ENCODE assay signal across 8 cellular contexts in genomic region chr16:47018223-47018891, GRCh38. TPM values are rescaled to one million over a fixed set of nuclear protein-coding genes. Genes with fewer than 3 reads are reported as not detected.
DNase-seq lines count a peak whose midpoint lies in the region; ATAC-seq and TF ChIP-seq lines count a peak whose summit lies in the region.
"Had no signal": no experiment of that assay in that cellular context is flagged by ENCODE, and none has a peak within 500 bp of the region (broad histone marks: within the 10 kb centered on the region; RNA-seq: fewer than 3 reads in every experiment).

No MANE protein-coding gene starts in this region.

- H3K27me3 Mint-ChIP-seq in activated naive CD8-positive, alpha-beta T cell treated with anti-CD3 and anti-CD28 coated beads for 36 hours: peaks cover 2% of the 10 kb centered on the region
- H3K27me3 Mint-ChIP-seq: dendritic cell treated with granulocyte-macrophage colony-stimulating factor and Interleukin-4, amounts not matched to agents 40 ng/mL and 50 ng/mL, for 4 days had no signal

- DNase-seq in EL: peak; percentile 32
- peak; percentile 54 for DNase-seq in NOMO-1 treated with dmso at 0.1 percent for 144 hours (lab: John Stamatoyannopoulos, UW; ENCODE audit: unreplicated experiment)
- peak; percentile 61 for DNase-seq in activated naive CD8-positive, alpha-beta T cell treated with anti-CD3 and anti-CD28 coated beads for 36 hours
- peak; percentile 71 for DNase-seq in kidney tubule cell (ENCODE audit: low spot score)
- peak; percentile 49 for DNase-seq in testis

- no peaks in the 10 kb centered on the region for H3K4me1 ChIP-seq in testis

- intact Hi-C loops in testis (cut with DNase I; ENCODE audit: low total_unique reads): no loop called here

- peaks cover 19% of the 10 kb centered on the region for H3K4me1 Mint-ChIP-seq in activated naive CD8-positive, alpha-beta T cell treated with anti-CD3 and anti-CD28 coated beads for 36 hours

- H3K36me3 ChIP-seq in testis (ENCODE audit: low read depth, missing control alignments): no peaks in the 10 kb centered on the region

- H3K27ac ChIP-seq in testis: no peak overlapping the region

- H3K4me3 ChIP-seq in testis: no peak overlapping the region

- H3K27me3 ChIP-seq in testis: no peaks in the 10 kb centered on the region

- H3K36me3 Mint-ChIP-seq in activated naive CD8-positive, alpha-beta T cell treated with anti-CD3 and anti-CD28 coated beads for 36 hours: no peaks in the 10 kb centered on the region

- H3K4me3 Mint-ChIP-seq in activated naive CD8-positive, alpha-beta T cell treated with anti-CD3 and anti-CD28 coated beads for 36 hours: no peak overlapping the region
- H3K4me3 Mint-ChIP-seq: dendritic cell treated with granulocyte-macrophage colony-stimulating factor and Interleukin-4, amounts not matched to agents 40 ng/mL and 50 ng/mL, for 4 days had no signal

- no peak overlapping the region for H3K27ac Mint-ChIP-seq in activated naive CD8-positive, alpha-beta T cell treated with anti-CD3 and anti-CD28 coated beads for 36 hours

- WGBS in testis, 2 donors: 60 to 66% methylated on average over 14 of the region's 14 CpGs

- ATAC-seq in GM19438 (IDR thresholded peaks at IDR 0.05; ENCODE audit: low read depth, unreplicated experiment) (peak; percentile 100), HG03280 (IDR thresholded peaks at IDR 0.05; ENCODE audit: unreplicated experiment) (peak; percentile 99)

- H3K9me3 ChIP-seq in testis: no peaks in the 10 kb centered on the region

- H3K9me3 Mint-ChIP-seq in activated naive CD8-positive, alpha-beta T cell treated with anti-CD3 and anti-CD28 coated beads for 36 hours: no peaks in the 10 kb centered on the region
- H3K9me3 Mint-ChIP-seq: dendritic cell treated with granulocyte-macrophage colony-stimulating factor and Interleukin-4, amounts not matched to agents 40 ng/mL and 50 ng/mL, for 4 days had no signal

- no peak for TF ChIP-seq POLR2A in testis (IDR thresholded peaks at IDR 0.05)

- peak in 2 of 3 experiments; percentile 28 to 39 for TF ChIP-seq CTCF in testis (IDR thresholded peaks at IDR 0.05)

RNA-seq across cellular contexts. Expression of gene DNAJA2, which starts 44.9 kb away (rescaled TPM):
- 100 to 1,000 TPM; 104 TPM for total RNA-seq in activated naive CD8-positive, alpha-beta T cell treated with anti-CD3 and anti-CD28 coated beads for 36 hours
- 10 to 100 TPM; 51.5 to 68.4 TPM for total RNA-seq in testis
- polyA plus RNA-seq in testis (ENCODE audit: insufficient read depth, low read depth, low replicate concordance): 94.5 TPM
